Comparison of ENCODE assay signal across 8 cellular contexts in the genomic region with DNA sequence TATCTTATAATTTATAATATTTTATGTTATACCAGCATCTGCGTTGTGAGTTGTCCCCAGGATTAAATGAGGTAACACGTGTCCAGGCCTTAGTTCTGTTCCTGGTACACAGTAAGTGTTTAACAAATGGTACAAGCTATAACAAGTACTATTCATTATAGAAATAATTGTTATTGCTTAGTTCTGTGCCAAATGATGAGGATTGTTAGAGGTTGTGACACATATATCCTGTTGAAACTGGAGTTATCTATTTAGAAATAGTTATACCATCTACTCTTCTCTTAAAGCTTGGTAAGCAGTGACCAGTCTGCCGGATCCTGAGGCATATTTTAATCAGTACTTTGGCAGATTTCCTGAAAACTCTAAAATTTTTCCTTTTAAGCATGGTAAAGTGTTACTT.
"Had no signal": no experiment of that assay in that cellular context is flagged by ENCODE, and none has a peak within 500 bp of the region (broad histone marks: within the 10 kb centered on the region; RNA-seq: fewer than 3 reads in every experiment).

No MANE protein-coding gene starts in this region.

- H3K4me1 ChIP-seq: HAP-1 had no signal

- H3K9ac ChIP-seq: GM23248 had no signal

- H3K27ac ChIP-seq: GM23248 had no signal

- H2AFZ ChIP-seq: GM23248 had no signal

- DNase-seq: GM23248, GOT3, H7, HFFc6, IMR-90 had no signal

- FAIRE-seq: HTR-8/SVneo had no signal

- H3K4me3 ChIP-seq: GM23248, HAP-1 had no signal

- H3K36me3 ChIP-seq: HAP-1 had no signal

- H3K27ac Mint-ChIP-seq: HFFc6 had no signal

- ATAC-seq: HCT116 had no signal

- H3K4me3 Mint-ChIP-seq: HFFc6 had no signal

- H3K9me3 ChIP-seq: HAP-1 had no signal
